ENCODE assay signal across 18 cellular contexts in genomic region chr17:7419833-7420610, GRCh38. TPM values are rescaled to one million over a fixed set of nuclear protein-coding genes. Genes with fewer than 3 reads are reported as not detected.
A peak's percentile ranks its signal among the peaks of the same experiment; 100 is the strongest.
DNase-seq lines count a peak whose midpoint lies in the region; ATAC-seq and TF ChIP-seq lines count a peak whose summit lies in the region.
"Had no signal": no experiment of that assay in that cellular context is flagged by ENCODE, and none has a peak within 500 bp of the region (broad histone marks: within the 10 kb centered on the region; RNA-seq: fewer than 3 reads in every experiment).

SPEM1 (plus strand) TSS chr17:7420324; CDS start chr17:7420385, 61 bp downstream.

- 75% methylated on average over 10 of the region's 17 CpGs for WGBS in SK-N-SH (ENCODE audit: low lambda C conversion rate)
- 72 to 80% methylated on average over 17 of the region's 17 CpGs for WGBS in ectodermal cell, 2 experiments

- POLR2A ChIA-PET in SK-N-SH (lab: Yijun Ruan, JAX) = no interaction called here

- no peaks in the 10 kb centered on the region for H3K9me3 ChIP-seq in SK-N-SH
- no peaks in the 10 kb centered on the region for H3K9me3 ChIP-seq in ectodermal cell (ENCODE audit: control insufficient read depth, low read length)
- H3K9me3 ChIP-seq: BLaER1 had no signal

- H3K4me3 Mint-ChIP-seq in nephron progenitor cell = peak within 1 kb of the TSS; percentile 46
- H3K4me3 Mint-ChIP-seq in type B pancreatic cell = no peak within 1 kb of the TSS
- H3K4me3 Mint-ChIP-seq: HFFc6 had no signal

- H3K36me3 Mint-ChIP-seq in nephron progenitor cell (ENCODE audit: low read depth) (peaks cover 18% of the 10 kb centered on the region), type B pancreatic cell (peaks cover 7% of the 10 kb centered on the region)

- H3K4me1 Mint-ChIP-seq in nephron progenitor cell (peaks cover 53% of the 10 kb centered on the region), type B pancreatic cell (ENCODE audit: unreplicated experiment) (peaks cover 12% of the 10 kb centered on the region)

- peaks cover 0 to 23% of the 10 kb centered on the region in 2 experiments for H3K36me3 ChIP-seq in SK-N-SH (replicated peaks in 1 of 2; ENCODE audit: control insufficient read depth in 1 of 2, insufficient read depth in 2 of 2, low read length in 1 of 2)
- H3K36me3 ChIP-seq in ectodermal cell (ENCODE audit: control insufficient read depth, insufficient read depth, low read length) = peaks cover 9% of the 10 kb centered on the region

- no peak within 1 kb of the TSS for H2AFZ ChIP-seq in SK-N-SH (ENCODE audit: low read depth)

- H3K27me3 Mint-ChIP-seq in nephron progenitor cell (ENCODE audit: low read depth, poor library complexity) (peaks cover 3% of the 10 kb centered on the region), type B pancreatic cell (no peaks in the 10 kb centered on the region)

- no peak for ATAC-seq in GM19463 (IDR thresholded peaks at IDR 0.05; ENCODE audit: unreplicated experiment)
- ATAC-seq: PC-3 had no signal

- no peaks in the 10 kb centered on the region for H3K9me3 Mint-ChIP-seq in nephron progenitor cell
- no peaks in the 10 kb centered on the region for H3K9me3 Mint-ChIP-seq in type B pancreatic cell
- H3K9me3 Mint-ChIP-seq: CD8-positive, alpha-beta memory T cell; HFFc6 had no signal

- H3K4me3 ChIP-seq in SK-N-SH (ENCODE audit: low read depth in 2 of 2, low read length in 1 of 2) = no peak within 1 kb of the TSS
- no peak within 1 kb of the TSS for H3K4me3 ChIP-seq in ectodermal cell (ENCODE audit: insufficient read depth, low read depth, low read length)
- H3K4me3 ChIP-seq: BLaER1 had no signal

- H3K4me1 ChIP-seq in SK-N-SH (ENCODE audit: control insufficient read depth in 1 of 2, insufficient read depth in 2 of 2, low read depth in 1 of 2, low read length in 1 of 2) (no peaks in the 10 kb centered on the region; a peak in 1 of 4 replicates), ectodermal cell (ENCODE audit: control insufficient read depth, insufficient read depth, low read length) (peaks cover 30% of the 10 kb centered on the region)

- no peak within 1 kb of the TSS for H3K9ac ChIP-seq in SK-N-SH
- H3K9ac ChIP-seq: BLaER1 had no signal

- H3K27me3 ChIP-seq in SK-N-SH (ENCODE audit: insufficient read depth) (no peaks in the 10 kb centered on the region), ectodermal cell (ENCODE audit: control insufficient read depth, insufficient read depth, low read length, poor library complexity, severe bottlenecking) (no peaks in the 10 kb centered on the region)
- H3K27me3 ChIP-seq: BLaER1 had no signal

- no peak within 1 kb of the TSS for H3K27ac ChIP-seq in SK-N-SH (ENCODE audit: low read depth in 2 of 2, low read length in 1 of 2)
- H3K27ac ChIP-seq in ectodermal cell (ENCODE audit: insufficient read depth, low read depth, low read length, poor library complexity, severe bottlenecking) = peak within 1 kb of the TSS; percentile 89
- H3K27ac ChIP-seq: BLaER1 had no signal

- TF ChIP-seq CTCF in SK-N-SH (IDR thresholded peaks at IDR 0.05) = no peak
- no peak for TF ChIP-seq CTCF in nephron progenitor cell (IDR thresholded peaks at IDR 0.05)
- no peak for TF ChIP-seq CTCF in type B pancreatic cell (conservative IDR thresholded peaks at IDR 0.05)

- CTCF ChIA-PET in SK-N-SH (lab: Yijun Ruan, JAX) = interaction anchor here (1.2 to 1.6 kb wide), 4 partner anchors 12 to 141 kb away, joined by 3 to 6 read pairs (median 6); partner anchors contain the start of gene FGF11

- no peak for TF ChIP-seq EP300 in SK-N-SH (IDR thresholded peaks at IDR 0.05; ENCODE audit: borderline replicate concordance in 1 of 2, low read depth in 1 of 2, low read length in 1 of 2)

- peak within 1 kb of the TSS; percentile 98 for H3K27ac Mint-ChIP-seq in nephron progenitor cell
- peak within 1 kb of the TSS; percentile 73 for H3K27ac Mint-ChIP-seq in type B pancreatic cell
- H3K27ac Mint-ChIP-seq: CD8-positive, alpha-beta memory T cell; HFFc6 had no signal

- no peak for TF ChIP-seq RAD21 in SK-N-SH (IDR thresholded peaks at IDR 0.05; ENCODE audit: low read length)

- DNase-seq in SK-N-SH (peak; percentile 71), nephron progenitor cell (peak; percentile 59), type B pancreatic cell (ENCODE audit: extremely low spot score, unreplicated experiment) (no peak), NCI-H2171 treated with DMSO at 0.1 percent for 48 hours (lab: John Stamatoyannopoulos, UW) (no peak), glomerular visceral epithelial cell (ENCODE audit: extremely low spot score) (no peak)
- DNase-seq: CD8-positive, alpha-beta memory T cell; DND-41; GDM1; HFFc6; Kasumi-1; NCI-H1105 treated with DMSO at 0.1 percent for 48 hours; NCI-H187 treated with DMSO at 0.1 percent for 48 hours; NCI-H446 treated with DMSO at 0.1 percent for 48 hours; NCI-H748 treated with DMSO at 0.1 percent for 48 hours; PC-3 had no signal

- H3K9me2 ChIP-seq in SK-N-SH = no peaks in the 10 kb centered on the region

- H3K4me2 ChIP-seq in SK-N-SH = no peak within 1 kb of the TSS
- H3K4me2 ChIP-seq: BLaER1 had no signal

- no peaks in the 10 kb centered on the region for H3F3A ChIP-seq in SK-N-SH (replicated peaks; ENCODE audit: insufficient read depth)

- no peaks in the 10 kb centered on the region for H3K79me2 ChIP-seq in SK-N-SH (ENCODE audit: insufficient read depth)

- no peaks in the 10 kb centered on the region for H4K20me1 ChIP-seq in SK-N-SH (ENCODE audit: insufficient read depth)
- H4K20me1 ChIP-seq: BLaER1 had no signal

TF ChIP-seq in SK-N-SH, 30 proteins besides CTCF, POLR2A, EP300 and RAD21:
- TF ChIP-seq TAF1 (IDR thresholded peaks at IDR 0.05; ENCODE audit: borderline replicate concordance, low read depth, low read length) (no peak), MAX (IDR thresholded peaks at IDR 0.05; ENCODE audit: low read depth) (no peak), USF1 (IDR thresholded peaks at IDR 0.05; ENCODE audit: borderline replicate concordance, low read depth) (no peak), MEF2A (IDR thresholded peaks at IDR 0.05; ENCODE audit: borderline replicate concordance, low read depth) (no peak), EZH2phosphoT487 (IDR thresholded peaks at IDR 0.05; ENCODE audit: borderline replicate concordance, low read depth) (no peak), FOXJ3 (CRISPR knock-in tag; IDR thresholded peaks at IDR 0.05) (no peak), CHD2 (IDR thresholded peaks at IDR 0.05; ENCODE audit: low read length, partially characterized antibody) (no peak), RFX5 (IDR thresholded peaks at IDR 0.05; ENCODE audit: low read length) (no peak), SIN3A (IDR thresholded peaks at IDR 0.05; ENCODE audit: borderline replicate concordance, low read depth, low read length) (no peak), FOXM1 (IDR thresholded peaks at IDR 0.05; ENCODE audit: low read depth) (no peak), TEAD4 (IDR thresholded peaks at IDR 0.05; ENCODE audit: borderline replicate concordance, insufficient read depth) (no peak), RCOR1 (IDR thresholded peaks at IDR 0.05; ENCODE audit: low read length) (no peak), POLR2AphosphoS5 (IDR thresholded peaks at IDR 0.05; ENCODE audit: low read depth, low read length) (no peak), SMC3 (IDR thresholded peaks at IDR 0.05; ENCODE audit: low read depth, low read length) (no peak), REST (IDR thresholded peaks at IDR 0.05; ENCODE audit: low read depth, low read length) (no peak), YY1 (IDR thresholded peaks at IDR 0.05; ENCODE audit: low read depth) (no peak)

RNA-seq across cellular contexts. Expression of gene SPEM1, which starts in this region (rescaled TPM):
- not detected in 2 replicates for polyA plus RNA-seq in SK-N-SH (2012; rRNA removed)
- not detected in 2 replicates for polyA plus RNA-seq in SK-N-SH (2012; cell fraction: cytosol; rRNA removed)
- polyA plus RNA-seq in SK-N-SH (2012; cell fraction: nucleus; rRNA removed) = not detected in 2 replicates
- not detected for polyA plus RNA-seq in ectodermal cell (2013, experiment 1 of 4)
- 0.20 TPM for polyA plus RNA-seq in ectodermal cell (2013, experiment 2 of 4)
- not detected for polyA plus RNA-seq in ectodermal cell (2013, experiment 3 of 4)
- 0.32 TPM for polyA plus RNA-seq in ectodermal cell (2013, experiment 4 of 4)
- 0.31 TPM in 1 of 2 replicates, not detected in the other for total RNA-seq in type B pancreatic cell (ENCODE audit: low replicate concordance)
- total RNA-seq: CD8-positive, alpha-beta memory T cell; HFFc6; PC-3 had no signal
- polyA plus RNA-seq: CD8-positive, alpha-beta memory T cell had no signal

Comparison
In these comparisons a context has a peak if more than half of its experiments do, and no peak if none do; other contexts are left out.
1. Peak in DNase-seq in SK-N-SH; RNA of the gene not detected or under 1 TPM.